In genomic region chr13:66967825-66968597, GRCh38 we compare ENCODE assay signal across 18 cellular contexts.
A peak's percentile ranks its signal among the peaks of the same experiment; 100 is the strongest.
DNase-seq lines count a peak whose midpoint lies in the region; ATAC-seq and TF ChIP-seq lines count a peak whose summit lies in the region.
"Had no signal": no experiment of that assay in that cellular context is flagged by ENCODE, and none has a peak within 500 bp of the region (broad histone marks: within the 10 kb centered on the region; RNA-seq: fewer than 3 reads in every experiment).

No MANE protein-coding gene starts in this region.

- H3K4me3 ChIP-seq in fibroblast of the aortic adventitia (ENCODE audit: low read depth, low read length), result no peak overlapping the region
- H3K4me3 ChIP-seq: GM12878, SJCRH30 had no signal

- ATAC-seq in GM18867 (IDR thresholded peaks at IDR 0.05; ENCODE audit: unreplicated experiment), result no peak
- ATAC-seq: CD8-positive, alpha-beta T cell; GM12878; HCT116 had no signal

- no peak for TF ChIP-seq CTCF in fibroblast of the aortic adventitia (IDR thresholded peaks at IDR 0.05; ENCODE audit: insufficient read depth, low read length)

- peak; percentile 15 for DNase-seq in NCI-H2171 treated with DMSO at 0.1 percent for 48 hours (lab: John Stamatoyannopoulos, UW)
- no peak for DNase-seq in NCI-H2171 (lab: John Stamatoyannopoulos, UW)
- peak; percentile 40 for DNase-seq in NCI-H69 (lab: John Stamatoyannopoulos, UW)
- DNase-seq in fibroblast of the aortic adventitia (ENCODE audit: low read depth), result peak; percentile 2
- DNase-seq in activated CD8-positive, alpha-beta memory T cell treated with anti-CD3 and anti-CD28 coated beads, Interleukin-2, amount 50 U/mL, for 4 hours, result no peak
- DNase-seq in activated CD4-positive, CD25-positive, alpha-beta regulatory T cell treated with anti-CD3 and anti-CD28 coated beads, Interleukin-2, amount 50 U/mL, for 72 hours, result no peak
- DNase-seq: Caco-2; CD8-positive, alpha-beta T cell; DMS 273 treated with DMSO at 0.1 percent for 48 hours; GDM1; MM.1S; NCI-H2081; NCI-H524; NCI-H774; SJCRH30 had no signal

Comparison
In these comparisons a context has a peak if more than half of its experiments do, and no peak if none do; other contexts are left out.
1. DNase-seq: peak in NCI-H2171 treated with DMSO at 0.1 percent for 48 hours (single experiment), NCI-H69 (single experiment) and fibroblast of the aortic adventitia (single experiment); none in NCI-H2171 (single experiment), activated CD8-positive, alpha-beta memory T cell treated with anti-CD3 and anti-CD28 coated beads, Interleukin-2, amount 50 U/mL, for 4 hours (single experiment) and activated CD4-positive, CD25-positive, alpha-beta regulatory T cell treated with anti-CD3 and anti-CD28 coated beads, Interleukin-2, amount 50 U/mL, for 72 hours (single experiment).